1 cellular context compared by ENCODE assay signal in the genomic region with DNA sequence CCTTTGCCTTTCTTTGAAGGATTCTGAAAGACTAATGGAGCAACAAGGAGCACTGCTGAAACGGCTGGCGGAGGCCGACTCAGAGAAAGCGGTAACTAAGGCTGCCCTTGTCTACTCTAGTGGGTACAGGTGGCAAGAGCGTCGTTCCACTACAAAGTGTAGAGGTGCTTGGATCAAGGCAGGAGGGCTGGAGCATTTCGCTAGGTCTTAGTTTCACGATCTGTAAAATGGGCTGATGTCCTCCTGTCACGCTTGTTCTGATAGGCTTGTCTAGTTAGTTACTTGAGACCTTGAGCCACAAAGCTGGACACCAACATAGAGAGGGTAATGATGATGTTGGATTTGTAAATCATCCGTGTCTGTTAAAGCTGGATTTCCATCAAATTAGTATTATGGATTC.
TF ChIP-seq lines count a peak whose summit lies in the region.

No MANE protein-coding gene starts in this region.

TF ChIP-seq in K562, 482 proteins besides CTCF, POLR2A, EP300 and RAD21:
- peak; percentile 90 for TF ChIP-seq RBM25 (IDR thresholded peaks at IDR 0.05; ENCODE audit: low read depth, low read length, severe bottlenecking)
- no peak for TF ChIP-seq DIDO1 (tag; IDR thresholded peaks at IDR 0.05; ENCODE audit: low read depth)
- peak; percentile 21 to 50; a peak in 2 of 4 replicates for TF ChIP-seq KDM1A (IDR thresholded peaks at IDR 0.05)
- TF ChIP-seq ZNF133 (CRISPR knock-in tag; IDR thresholded peaks at IDR 0.05): no peak
- no peak for TF ChIP-seq CEBPG (CRISPR knock-in tag; IDR thresholded peaks at IDR 0.05)
- TF ChIP-seq CEBPG (tag; conservative IDR thresholded peaks at IDR 0.05 in 1 of 2, IDR thresholded peaks at IDR 0.05 in 1 of 2): no peak
- no peak for TF ChIP-seq GTF2B (IDR thresholded peaks at IDR 0.05; ENCODE audit: extremely low read depth, insufficient read length)
- TF ChIP-seq ADNP (tag; IDR thresholded peaks at IDR 0.05): peak; percentile 82
- no peak for TF ChIP-seq SREBF1 (IDR thresholded peaks at IDR 0.05; ENCODE audit: borderline replicate concordance, low read depth, low read length)
- TF ChIP-seq RCOR1 (IDR thresholded peaks at IDR 0.05; ENCODE audit: borderline replicate concordance in 1 of 2, low read depth in 2 of 2, low read length in 2 of 2): peak in 1 of 2 experiments; percentile 21; a peak in 2 of 4 replicates
- TF ChIP-seq, protein P1, sequence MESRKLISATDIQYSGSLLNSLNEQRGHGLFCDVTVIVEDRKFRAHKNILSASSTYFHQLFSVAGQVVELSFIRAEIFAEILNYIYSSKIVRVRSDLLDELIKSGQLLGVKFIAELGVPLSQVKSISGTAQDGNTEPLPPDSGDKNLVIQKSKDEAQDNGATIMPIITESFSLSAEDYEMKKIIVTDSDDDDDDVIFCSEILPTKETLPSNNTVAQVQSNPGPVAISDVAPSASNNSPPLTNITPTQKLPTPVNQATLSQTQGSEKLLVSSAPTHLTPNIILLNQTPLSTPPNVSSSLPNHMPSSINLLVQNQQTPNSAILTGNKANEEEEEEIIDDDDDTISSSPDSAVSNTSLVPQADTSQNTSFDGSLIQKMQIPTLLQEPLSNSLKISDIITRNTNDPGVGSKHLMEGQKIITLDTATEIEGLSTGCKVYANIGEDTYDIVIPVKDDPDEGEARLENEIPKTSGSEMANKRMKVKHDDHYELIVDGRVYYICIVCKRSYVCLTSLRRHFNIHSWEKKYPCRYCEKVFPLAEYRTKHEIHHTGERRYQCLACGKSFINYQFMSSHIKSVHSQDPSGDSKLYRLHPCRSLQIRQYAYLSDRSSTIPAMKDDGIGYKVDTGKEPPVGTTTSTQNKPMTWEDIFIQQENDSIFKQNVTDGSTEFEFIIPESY (CRISPR knock-in tag; IDR thresholded peaks at IDR 0.05): peak; percentile 42; the same call in 1 of the 2 replicates
- TF ChIP-seq BCOR (IDR thresholded peaks at IDR 0.05): peak; percentile 83; the same call in 1 of the 2 replicates
- 0 out of 2 replicates have a peak, but pooled peaks have one; percentile 22 for TF ChIP-seq SMARCA5 (IDR thresholded peaks at IDR 0.05)
- TF ChIP-seq BMI1 (IDR thresholded peaks at IDR 0.05; ENCODE audit: low read length): no peak
- no peak for TF ChIP-seq SP2 (IDR thresholded peaks at IDR 0.05; ENCODE audit: extremely low read depth, low read depth, low read length, poor library complexity, severe bottlenecking)
- no peak for TF ChIP-seq KAT8 (IDR thresholded peaks at IDR 0.05; ENCODE audit: low read depth)
